19 cellular contexts compared by ENCODE assay signal in genomic region chr12:5333096-5333495, GRCh38.
"Had no signal": no experiment of that assay in that cellular context is flagged by ENCODE, and none has a peak within 500 bp of the region (broad histone marks: within the 10 kb centered on the region; RNA-seq: fewer than 3 reads in every experiment).

No MANE protein-coding gene starts in this region.

- H3K36me3 ChIP-seq: colonic mucosa, esophagus muscularis mucosa, gastroesophageal sphincter, pancreas, right lobe of liver, thoracic aorta had no signal

- H3K4me1 ChIP-seq: colonic mucosa, pancreas, right lobe of liver had no signal

- H3K27ac ChIP-seq: colonic mucosa, dorsolateral prefrontal cortex, esophagus muscularis mucosa, gastroesophageal sphincter, pancreas, right lobe of liver, thoracic aorta had no signal

- DNase-seq: activated B cell treated with CpG ODN at 0.5 μM for 24 hours; activated CD4-positive, alpha-beta T cell treated with anti-CD3 and anti-CD28 coated beads for 4 hours; activated CD4-positive, alpha-beta T cell treated with anti-CD3 and anti-CD28 coated beads, Interleukin-2, amount 50 U/mL, for 48 hours; activated CD8-positive, alpha-beta memory T cell treated with anti-CD3 and anti-CD28 coated beads, Interleukin-2, amount 50 U/mL, for 48 hours; activated naive CD4-positive, alpha-beta T cell treated with Interleukin-2 at 50 U/mL for 16 hours; activated naive CD8-positive, alpha-beta T cell treated with anti-CD3 and anti-CD28 coated beads for 36 hours; activated T-cell treated with anti-CD3 and anti-CD28 coated beads, Interleukin-2, amount 50 U/mL, for 48 hours; colonic mucosa; dorsolateral prefrontal cortex; left colon; pancreas; right lobe of liver; stimulated activated CD4-positive, alpha-beta T cell treated with anti-CD3 and anti-CD28 coated beads, Interleukin-2, amount 100 ng/mL, for 48 hours; stimulated activated CD8-positive, alpha-beta memory T cell treated with anti-CD3 and anti-CD28 coated beads, Interleukin-4, amount 100 ng/mL, for 48 hours; stimulated activated naive B cell treated with anti-CD40 and anti-IgM and Interleukin-4, amounts not matched to agents 10 μg/mL and 1 μg/mL and 100 μg/mL, for 72 hours; T1000 had no signal

- ATAC-seq: gastroesophageal sphincter; left colon; pancreas; right lobe of liver; stimulated activated naive B cell treated with anti-CD40 and anti-IgM and Interleukin-4, amounts not matched to agents 10 μg/mL and 1 μg/mL and 100 μg/mL, for 72 hours had no signal

- H3K27me3 ChIP-seq: colonic mucosa, esophagus muscularis mucosa, gastroesophageal sphincter, pancreas, right lobe of liver had no signal

- H3K4me3 ChIP-seq: colonic mucosa, dorsolateral prefrontal cortex, esophagus muscularis mucosa, gastroesophageal sphincter, pancreas, right lobe of liver, thoracic aorta had no signal

- H3K9me3 ChIP-seq: colonic mucosa, esophagus muscularis mucosa, gastroesophageal sphincter, pancreas, right lobe of liver, thoracic aorta had no signal
